ENCODE assay signal across 8 cellular contexts in the genomic region with DNA sequence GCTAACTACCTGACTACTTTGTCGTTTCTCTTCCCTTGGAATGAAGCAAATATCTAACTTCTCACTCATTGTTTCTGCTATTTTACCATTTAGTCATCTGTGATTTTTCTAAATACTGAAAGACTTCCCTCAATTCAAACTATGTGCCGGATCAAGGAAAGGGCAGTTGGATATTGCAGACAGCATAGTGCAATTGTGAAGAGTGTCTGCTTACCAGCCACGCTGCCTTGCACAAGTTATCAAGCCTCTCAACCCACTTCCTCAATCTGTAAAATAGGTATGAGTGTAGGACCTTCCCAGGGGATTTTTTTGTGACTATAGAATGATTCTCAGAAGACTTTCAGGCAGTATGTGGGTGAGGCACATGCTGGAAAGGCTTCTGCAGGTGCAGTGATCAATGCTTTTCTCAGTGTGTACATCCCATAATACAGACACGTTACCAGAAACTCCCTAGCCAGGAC. TPM values are rescaled to one million over a fixed set of nuclear protein-coding genes. Genes with fewer than 3 reads are reported as not detected.
DNase-seq lines count a peak whose midpoint lies in the region; ATAC-seq, FAIRE-seq and TF ChIP-seq lines count a peak whose summit lies in the region.

No MANE protein-coding gene starts in this region.

- intact Hi-C loops in body of pancreas (cut with DNase I) (no loop called here), posterior cingulate gyrus (cut with DNase I) (no loop called here)

- no peak for TF ChIP-seq POLR2A in body of pancreas (IDR thresholded peaks at IDR 0.05)

- ATAC-seq in GM21381 (IDR thresholded peaks at IDR 0.05; ENCODE audit: unreplicated experiment) (peak; percentile 51), HG03565 (IDR thresholded peaks at IDR 0.05; ENCODE audit: unreplicated experiment) (peak; percentile 61), foreskin keratinocyte (peak; percentile 24), body of pancreas (no peak)

- no peaks in the 10 kb centered on the region for H3K36me3 ChIP-seq in body of pancreas (replicated peaks in 1 of 2; ENCODE audit: insufficient read depth in 1 of 2, low read depth in 2 of 2)

- 32 to 40% methylated on average over 4 of the region's 4 CpGs for WGBS in body of pancreas, 2 donors

- H3K4me3 ChIP-seq in body of pancreas, result no peak overlapping the region

- no peaks in the 10 kb centered on the region for H3K9me3 ChIP-seq in body of pancreas

- H3K27ac ChIP-seq in foreskin keratinocyte (peak overlapping the region; percentile 95), body of pancreas (peak overlapping the region in 1 of 4 donors; percentile 3)

- no peak for FAIRE-seq in frontal cortex (lab: Jason Lieb, UNC)

- DNase-seq in GM10266 (ENCODE audit: extremely low spot score) (peak; percentile 60), foreskin keratinocyte (peak in 1 of 2 donors; percentile 58), frontal cortex (ENCODE audit: low spot score in 2 of 2) (no peak), body of pancreas (no peak), posterior cingulate gyrus (no peak)
- DNase-seq in activated T-cell treated with anti-CD3 and anti-CD28 coated beads, Interleukin-2, amount 50 U/mL, for 48 hours, result no peak

- H3K4me1 ChIP-seq in foreskin keratinocyte (peaks cover 32% of the 10 kb centered on the region), body of pancreas (peaks cover 62% of the 10 kb centered on the region)

- H3K27me3 ChIP-seq in foreskin keratinocyte, result no peaks in the 10 kb centered on the region
- H3K27me3 ChIP-seq in body of pancreas, result no peaks in the 10 kb centered on the region

- TF ChIP-seq CTCF in GM10266 (IDR thresholded peaks at IDR 0.05; ENCODE audit: control insufficient read depth, insufficient read depth, low read depth, missing control alignments) (no peak), foreskin keratinocyte (conservative IDR thresholded peaks at IDR 0.05) (no peak), body of pancreas (IDR thresholded peaks at IDR 0.05) (no peak)

RNA-seq across cellular contexts. Expression of a gene that starts 54.3 kb away (rescaled TPM):
- 156 and 161 TPM in 2 replicates for total RNA-seq in foreskin keratinocyte
- polyA plus RNA-seq in foreskin keratinocyte, result 22.4 and 28.7 TPM in 2 replicates
- 5.3 TPM for total RNA-seq in frontal cortex
- 10 to 100 TPM; 42.5 to 44.2 TPM for total RNA-seq in body of pancreas
